Comparison of ENCODE assay signal across 17 cellular contexts in genomic region chr9:127817881-127818434, GRCh38. TPM values are rescaled to one million over a fixed set of nuclear protein-coding genes. Genes with fewer than 3 reads are reported as not detected.
A peak's percentile ranks its signal among the peaks of the same experiment; 100 is the strongest.
DNase-seq lines count a peak whose midpoint lies in the region; ATAC-seq and TF ChIP-seq lines count a peak whose summit lies in the region.
"Had no signal": no experiment of that assay in that cellular context is flagged by ENCODE, and none has a peak within 500 bp of the region (broad histone marks: within the 10 kb centered on the region; RNA-seq: fewer than 3 reads in every experiment).

No MANE protein-coding gene starts in this region.

- H3K4me3 ChIP-seq in BE2C (ENCODE audit: low read depth, low read length): no peak overlapping the region
- H3K4me3 ChIP-seq: vagina had no signal

- H3K4me1 ChIP-seq in BE2C: peaks cover 3% of the 10 kb centered on the region; the same call in 1 of the 2 replicates

- no peaks in the 10 kb centered on the region for H3K9me3 ChIP-seq in BE2C
- H3K9me3 ChIP-seq: vagina had no signal

- H3K9me3 Mint-ChIP-seq in activated CD4-positive, alpha-beta memory T cell treated with anti-CD3 and anti-CD28 coated beads for 36 hours: no peaks in the 10 kb centered on the region

- H3K27me3 Mint-ChIP-seq in activated CD4-positive, alpha-beta memory T cell treated with anti-CD3 and anti-CD28 coated beads for 36 hours: no peaks in the 10 kb centered on the region

- intact Hi-C loops in activated CD4-positive, alpha-beta memory T cell treated with anti-CD3 and anti-CD28 coated beads for 36 hours (cut with micrococcal nuclease): no loop called here

- H3K36me3 ChIP-seq in BE2C: peaks cover 13% of the 10 kb centered on the region

- peak; percentile 61 for DNase-seq in BE2C
- peak; percentile 30 for DNase-seq in DMS 273 treated with DMSO at 0.1 percent for 48 hours (lab: John Stamatoyannopoulos, UW)
- no peak for DNase-seq in activated CD4-positive, alpha-beta memory T cell treated with anti-CD3 and anti-CD28 coated beads for 36 hours
- no peak for DNase-seq in left lobe of liver (ENCODE audit: low spot score)
- no peak for DNase-seq in SIG-M5 (lab: John Stamatoyannopoulos, UW)
- no peak for DNase-seq in NCI-H2227 treated with DMSO at 0.1 percent for 48 hours (lab: John Stamatoyannopoulos, UW)
- DNase-seq in AG20443 (ENCODE audit: low spot score): no peak
- no peak for DNase-seq in GM19240 (ENCODE audit: insufficient read length, low spot score)
- DNase-seq: activated CD4-positive, alpha-beta T cell treated with anti-CD3 and anti-CD28 coated beads, Interleukin-2, amount 50 U/mL, for 48 hours; activated effector memory CD4-positive, alpha-beta T cell treated with Interleukin-2 at 50 U/mL for 16 hours; EL; NCI-H1048; retina; stimulated activated CD4-positive, alpha-beta T cell treated with anti-CD3 and anti-CD28 coated beads, Interleukin-4, amount 100 ng/mL, for 4 hours; stimulated activated naive CD4-positive, alpha-beta T cell had no signal

- H3K36me3 Mint-ChIP-seq in activated CD4-positive, alpha-beta memory T cell treated with anti-CD3 and anti-CD28 coated beads for 36 hours: peaks cover 17% of the 10 kb centered on the region

- ATAC-seq in left lobe of liver: peak; percentile 37

- POLR2A ChIA-PET in activated CD4-positive, alpha-beta memory T cell treated with anti-CD3 and anti-CD28 coated beads for 36 hours (lab: Charles Lee): no interaction called here

- CTCF ChIA-PET in activated CD4-positive, alpha-beta memory T cell treated with anti-CD3 and anti-CD28 coated beads for 36 hours (lab: Charles Lee): interaction anchor here (1.4 to 1.7 kb wide), 2 partner anchors 52 kb away, joined by 4 to 5 read pairs; no protein-coding TSS in a partner anchor

- TF ChIP-seq CTCF in BE2C (IDR thresholded peaks at IDR 0.05; ENCODE audit: low read depth, low read length): no peak

- H3K4me3 Mint-ChIP-seq in activated CD4-positive, alpha-beta memory T cell treated with anti-CD3 and anti-CD28 coated beads for 36 hours: no peak overlapping the region

- no peaks in the 10 kb centered on the region for H3K4me1 Mint-ChIP-seq in activated CD4-positive, alpha-beta memory T cell treated with anti-CD3 and anti-CD28 coated beads for 36 hours (ENCODE audit: low read depth)

- peak overlapping the region; percentile 42 for H3K27ac Mint-ChIP-seq in activated CD4-positive, alpha-beta memory T cell treated with anti-CD3 and anti-CD28 coated beads for 36 hours

- H3K27me3 ChIP-seq in BE2C: no peaks in the 10 kb centered on the region
- H3K27me3 ChIP-seq: vagina had no signal

RNA-seq across cellular contexts. Expression of gene FPGS, which starts 15.3 kb away (rescaled TPM):
- polyA plus RNA-seq in BE2C (2012; ENCODE audit: insufficient read depth, insufficient read length, low read depth): 75.4 TPM
- 10 to 100 TPM; 80.0 to 83.9 TPM for total RNA-seq in activated CD4-positive, alpha-beta memory T cell treated with anti-CD3 and anti-CD28 coated beads for 36 hours
- 82.9 TPM for total RNA-seq in left lobe of liver

RNA-seq across cellular contexts. Expression of gene CDK9, which starts 32.1 kb away (rescaled TPM):
- polyA plus RNA-seq in BE2C (2012; ENCODE audit: insufficient read depth, insufficient read length, low read depth): 167 TPM
- total RNA-seq in activated CD4-positive, alpha-beta memory T cell treated with anti-CD3 and anti-CD28 coated beads for 36 hours: 10 to 100 TPM; 99.4 to 99.6 TPM
- total RNA-seq in left lobe of liver: 55.5 TPM

RNA-seq across cellular contexts. Expression of gene ENG, which starts 36.5 kb away (rescaled TPM):
- polyA plus RNA-seq in BE2C (2012; ENCODE audit: insufficient read depth, insufficient read length, low read depth): 9.0 TPM
- 10 to 100 TPM; 12.0 to 12.2 TPM for total RNA-seq in activated CD4-positive, alpha-beta memory T cell treated with anti-CD3 and anti-CD28 coated beads for 36 hours
- total RNA-seq in left lobe of liver: 34.1 TPM

RNA-seq across cellular contexts. Expression of gene SH2D3C, which starts 39.5 kb away (rescaled TPM):
- polyA plus RNA-seq in BE2C (2012; ENCODE audit: insufficient read depth, insufficient read length, low read depth): 12.5 TPM
- 10 to 100 TPM; 34.5 to 35.3 TPM for total RNA-seq in activated CD4-positive, alpha-beta memory T cell treated with anti-CD3 and anti-CD28 coated beads for 36 hours
- total RNA-seq in left lobe of liver: 3.4 TPM
- total RNA-seq: bronchial epithelial cell had no signal

RNA-seq across cellular contexts. Expression of gene AK1, which starts 59.5 kb away (rescaled TPM):
- 236 TPM for polyA plus RNA-seq in BE2C (2012; ENCODE audit: insufficient read depth, insufficient read length, low read depth)
- total RNA-seq in activated CD4-positive, alpha-beta memory T cell treated with anti-CD3 and anti-CD28 coated beads for 36 hours: 10 to 100 TPM; 27.7 to 28.5 TPM
- total RNA-seq in left lobe of liver: 42.6 TPM

Comparison
In these comparisons a context has a peak if more than half of its experiments do, and no peak if none do; other contexts are left out.
1. DNase-seq: peak in BE2C (single experiment) and DMS 273 treated with DMSO at 0.1 percent for 48 hours (single experiment); none in activated CD4-positive, alpha-beta memory T cell treated with anti-CD3 and anti-CD28 coated beads for 36 hours (single experiment), left lobe of liver (single experiment), SIG-M5 (single experiment), NCI-H2227 treated with DMSO at 0.1 percent for 48 hours (single experiment), AG20443 (single experiment) and GM19240 (single experiment).